9 cellular contexts compared by ENCODE assay signal in genomic region chr11:27423125-27423524, GRCh38. TPM values are rescaled to one million over a fixed set of nuclear protein-coding genes. Genes with fewer than 3 reads are reported as not detected.
A peak's percentile ranks its signal among the peaks of the same experiment; 100 is the strongest.
DNase-seq lines count a peak whose midpoint lies in the region; ATAC-seq and TF ChIP-seq lines count a peak whose summit lies in the region.
"Had no signal": no experiment of that assay in that cellular context is flagged by ENCODE, and none has a peak within 500 bp of the region (broad histone marks: within the 10 kb centered on the region; RNA-seq: fewer than 3 reads in every experiment).

No MANE protein-coding gene starts in this region.

- H3K27ac Mint-ChIP-seq in progenitor cell of endocrine pancreas: peak overlapping the region; percentile 84

- DNase-seq in H4 (ENCODE audit: low spot score) (peak; percentile 63), SHP77 treated with DMSO at 0.1 percent for 48 hours (lab: John Stamatoyannopoulos, UW) (peak; percentile 44), foreskin fibroblast (peak; percentile 83 to 88), progenitor cell of endocrine pancreas (ENCODE audit: low spot score, unreplicated experiment) (no peak)
- DNase-seq in activated CD4-positive, CD25-positive, alpha-beta regulatory T cell (lab: John Stamatoyannopoulos, UW): no peak
- DNase-seq in NK-92 treated with Interleukin-12 subunit alpha and Interleukin-12 subunit beta, amount 100 ng/mL, for 24 hours (lab: John Stamatoyannopoulos, UW): no peak
- DNase-seq: NCI-H82 had no signal

- peaks cover 54% of the 10 kb centered on the region for H3K4me1 Mint-ChIP-seq in progenitor cell of endocrine pancreas (ENCODE audit: low read depth)

- H3K4me3 ChIP-seq in foreskin fibroblast (ENCODE audit: low read depth in 1 of 2, low read length in 2 of 2): no peak overlapping the region

- TF ChIP-seq CTCF in foreskin fibroblast (IDR thresholded peaks at IDR 0.05; ENCODE audit: low read depth, low read length) (no peak), progenitor cell of endocrine pancreas (IDR thresholded peaks at IDR 0.05; ENCODE audit: unreplicated experiment) (no peak)

- H3K4me3 Mint-ChIP-seq in progenitor cell of endocrine pancreas (ENCODE audit: low read depth): peak overlapping the region; percentile 20

- peaks cover 11% of the 10 kb centered on the region for H3K36me3 Mint-ChIP-seq in progenitor cell of endocrine pancreas (ENCODE audit: insufficient read depth)

- H3K9me3 Mint-ChIP-seq in progenitor cell of endocrine pancreas (ENCODE audit: low read depth): no peaks in the 10 kb centered on the region

- H3K27me3 Mint-ChIP-seq in progenitor cell of endocrine pancreas: no peaks in the 10 kb centered on the region

- ATAC-seq in GM19452 (IDR thresholded peaks at IDR 0.05; ENCODE audit: unreplicated experiment) (no peak), GM18873 (IDR thresholded peaks at IDR 0.05; ENCODE audit: low FRiP score, unreplicated experiment) (no peak)

RNA-seq across cellular contexts. Expression of gene LGR4, which starts 49.5 kb away (rescaled TPM):
- total RNA-seq in H4 (2014; rRNA removed; shearing (Covaris generic)): 25.1 and 28.5 TPM in 2 replicates
- 138 and 154 TPM in 2 replicates for total RNA-seq in progenitor cell of endocrine pancreas

Comparison
In these comparisons a context has a peak if more than half of its experiments do, and no peak if none do; other contexts are left out.
1. DNase-seq: peak in H4 (single experiment), SHP77 treated with DMSO at 0.1 percent for 48 hours (single experiment) and foreskin fibroblast (2 of 2); none in progenitor cell of endocrine pancreas (single experiment), activated CD4-positive, CD25-positive, alpha-beta regulatory T cell (0 of 4) and NK-92 treated with Interleukin-12 subunit alpha and Interleukin-12 subunit beta, amount 100 ng/mL, for 24 hours (single experiment).